ENCODE assay signal across 1 cellular context in genomic region chr14:64932231-64932630, GRCh38.
TF ChIP-seq lines count a peak whose summit lies in the region.

No MANE protein-coding gene starts in this region.

TF ChIP-seq in SK-N-SH, 30 proteins besides CTCF, POLR2A, EP300 and RAD21 (continued from another document):
- no peak for TF ChIP-seq USF2 (IDR thresholded peaks at IDR 0.05; ENCODE audit: borderline replicate concordance, low read depth, low read length)
- no peak for TF ChIP-seq GATA2 (CRISPR knock-in tag; IDR thresholded peaks at IDR 0.05)
- TF ChIP-seq RFX5 (IDR thresholded peaks at IDR 0.05; ENCODE audit: low read length), result no peak
- TF ChIP-seq JUND (IDR thresholded peaks at IDR 0.05), result no peak
